8 cellular contexts compared by ENCODE assay signal in the genomic region with DNA sequence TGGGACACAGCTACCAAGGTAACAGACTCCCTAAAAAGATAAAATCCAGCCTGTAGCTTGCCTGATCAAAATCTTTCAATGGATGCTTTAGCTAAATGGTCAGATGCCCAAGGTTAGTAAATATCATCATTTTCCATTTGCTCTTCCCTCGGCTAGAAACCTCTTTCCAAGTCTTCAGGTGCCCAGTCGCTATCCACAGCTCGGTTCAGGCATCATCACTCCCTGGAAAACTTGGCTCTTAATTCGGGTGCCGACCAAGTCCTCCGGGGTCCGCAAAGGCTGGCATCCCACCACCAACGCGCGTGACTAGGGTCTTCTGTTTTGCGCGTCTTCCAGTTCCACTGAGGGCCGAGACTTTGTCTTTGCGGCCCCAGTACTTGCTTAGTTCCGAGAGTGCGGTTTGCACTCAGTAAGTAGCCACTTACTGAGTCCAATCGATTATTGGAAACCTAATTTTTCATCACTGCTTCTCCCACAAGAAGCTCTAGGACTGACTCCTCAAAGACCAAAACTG. TPM values are rescaled to one million over a fixed set of nuclear protein-coding genes. Genes with fewer than 3 reads are reported as not detected.
A peak's percentile ranks its signal among the peaks of the same experiment; 100 is the strongest.
DNase-seq lines count a peak whose midpoint lies in the region; ATAC-seq, FAIRE-seq and TF ChIP-seq lines count a peak whose summit lies in the region.

No MANE protein-coding gene starts in this region.

- H3K27me3 Mint-ChIP-seq in endothelial cell (ENCODE audit: unreplicated experiment): peaks cover 34% of the 10 kb centered on the region

- no CpG with 5 or more reads among the region's 17 CpGs for WGBS in trophoblast cell (ENCODE audit: extremely low coverage, insufficient coverage, insufficient read length)

- peak overlapping the region; percentile 85 for H3K4me3 Mint-ChIP-seq in endothelial cell (ENCODE audit: unreplicated experiment)

- BruUV-seq in OCI-LY7 (replicated peaks; lab: Mats Ljungman, UMichigan): no TSS peak

- H3K9me3 ChIP-seq in OCI-LY7 (ENCODE audit: low read length) (no peaks in the 10 kb centered on the region), trophoblast cell (ENCODE audit: insufficient read depth, low read depth, low read length) (no peaks in the 10 kb centered on the region)

- H2BK5ac ChIP-seq in trophoblast cell (ENCODE audit: low read depth, low read length, poor library complexity): no peak overlapping the region

- no peaks in the 10 kb centered on the region for H3K9me2 ChIP-seq in OCI-LY7 (ENCODE audit: insufficient read depth, low read length)

- H3K4ac ChIP-seq in trophoblast cell (ENCODE audit: low read depth, low read length): no peak overlapping the region

- DNase-seq in GM06990 (ENCODE audit: extremely low read depth, insufficient read length) (peak; percentile 37), OCI-LY7 (ENCODE audit: low spot score) (no peak), endothelial cell (ENCODE audit: low spot score) (no peak), trophoblast cell (no peak), D721Med (ENCODE audit: insufficient read length, low spot score) (no peak), NAMALWA (ENCODE audit: low spot score) (no peak)
- no peak for DNase-seq in activated CD4-positive, alpha-beta T cell treated with anti-CD3 and anti-CD28 coated beads for 4 hours

- H3K4me2 ChIP-seq in OCI-LY7 (ENCODE audit: low read length): peak overlapping the region; percentile 73
- peak overlapping the region; percentile 74 for H3K4me2 ChIP-seq in trophoblast cell (ENCODE audit: low read length)

- H4K91ac ChIP-seq in trophoblast cell (ENCODE audit: low read depth, low read length): peak overlapping the region; percentile 45

- H3K4me1 Mint-ChIP-seq in endothelial cell (ENCODE audit: unreplicated experiment): peaks cover 34% of the 10 kb centered on the region

- no peak overlapping the region for H3K18ac ChIP-seq in trophoblast cell (ENCODE audit: low read length)

- intact Hi-C loops in OCI-LY7 (cut with micrococcal nuclease; ENCODE audit: unreplicated experiment): no loop called here

- no peak overlapping the region for H3K9ac ChIP-seq in trophoblast cell (ENCODE audit: low read length)

- H4K8ac ChIP-seq in trophoblast cell (ENCODE audit: low read depth, low read length): peak overlapping the region; percentile 74

- H4K12ac ChIP-seq in trophoblast cell (ENCODE audit: low read depth, low read length): peak overlapping the region; percentile 63

- no peaks in the 10 kb centered on the region for H3K9me3 Mint-ChIP-seq in endothelial cell (ENCODE audit: unreplicated experiment)

- POLR2A ChIA-PET in OCI-LY7 (lab: Charles Lee): interaction anchor here (0.8 kb wide), 1 partner anchor 61 kb away, joined by 4 read pairs; no protein-coding TSS in a partner anchor

- no peak for TF ChIP-seq CTCF in GM06990 (IDR thresholded peaks at IDR 0.05; ENCODE audit: insufficient read depth, low read length, poor library complexity, severe bottlenecking)
- TF ChIP-seq CTCF in OCI-LY7 (conservative IDR thresholded peaks at IDR 0.05; ENCODE audit: low read length): no peak
- no peak for TF ChIP-seq CTCF in endothelial cell (IDR thresholded peaks at IDR 0.05; ENCODE audit: unreplicated experiment)
- no peak for TF ChIP-seq CTCF in D721Med (IDR thresholded peaks at IDR 0.05; ENCODE audit: insufficient read depth, missing control alignments)

- CTCF ChIA-PET in OCI-LY7 (lab: Charles Lee; ENCODE audit: unreplicated experiment): no interaction called here

- H3K27me3 ChIP-seq in GM06990 (replicated peaks; ENCODE audit: control insufficient read depth, insufficient read depth, low read length): no peaks in the 10 kb centered on the region
- H3K27me3 ChIP-seq in trophoblast cell (ENCODE audit: insufficient read depth, low read length): no peaks in the 10 kb centered on the region

- peaks cover 8% of the 10 kb centered on the region for H3K36me3 Mint-ChIP-seq in endothelial cell (ENCODE audit: low read depth, unreplicated experiment)

- H3K27ac ChIP-seq in OCI-LY7 (ENCODE audit: low read depth, low read length, poor library complexity, severe bottlenecking) (no peak overlapping the region), trophoblast cell (ENCODE audit: low read depth, low read length) (no peak overlapping the region)

- FAIRE-seq in D721Med (lab: Jason Lieb, UNC): no peak

- H3K23ac ChIP-seq in trophoblast cell (ENCODE audit: low read length): no peak overlapping the region

- H3K79me2 ChIP-seq in OCI-LY7 (ENCODE audit: insufficient read depth, low read depth, low read length): no peaks in the 10 kb centered on the region
- H3K79me2 ChIP-seq in trophoblast cell (ENCODE audit: control insufficient read depth, insufficient read depth, low read length, poor library complexity): no peaks in the 10 kb centered on the region

- H2AFZ ChIP-seq in OCI-LY7 (ENCODE audit: low read length): no peak overlapping the region
- H2AFZ ChIP-seq in trophoblast cell (ENCODE audit: insufficient read depth, low read length, poor library complexity): peak overlapping the region; percentile 43

- H3K4me1 ChIP-seq in OCI-LY7 (ENCODE audit: insufficient read depth, low read length, poor library complexity, severe bottlenecking) (peaks cover 37% of the 10 kb centered on the region), trophoblast cell (ENCODE audit: control insufficient read depth in 1 of 2, insufficient read depth in 2 of 2, low read length in 2 of 2) (peaks cover 0 to 5% of the 10 kb centered on the region in 2 experiments)

- no peaks in the 10 kb centered on the region for H3K36me3 ChIP-seq in GM06990 (ENCODE audit: control insufficient read depth, insufficient read depth, low read length)
- H3K36me3 ChIP-seq in OCI-LY7 (ENCODE audit: insufficient read depth, low read length): no peaks in the 10 kb centered on the region
- no peaks in the 10 kb centered on the region for H3K36me3 ChIP-seq in trophoblast cell (ENCODE audit: control insufficient read depth in 1 of 2, insufficient read depth in 2 of 2, low read length in 2 of 2)

- peak overlapping the region; percentile 55 for H3K27ac Mint-ChIP-seq in endothelial cell (ENCODE audit: unreplicated experiment)

- H3K4me3 ChIP-seq in GM06990 (replicated peaks; ENCODE audit: low read depth, low read length) (peak overlapping the region; percentile 45), OCI-LY7 (ENCODE audit: low read depth, low read length, poor library complexity, severe bottlenecking) (peak overlapping the region; percentile 36), trophoblast cell (ENCODE audit: low read depth, low read length) (peak overlapping the region; percentile 59)

- H2BK12ac ChIP-seq in trophoblast cell (ENCODE audit: low read length): no peak overlapping the region

- no peak overlapping the region for H2BK120ac ChIP-seq in trophoblast cell (ENCODE audit: insufficient read depth, low read length, poor library complexity)

- peaks cover 11% of the 10 kb centered on the region for H3K79me1 ChIP-seq in trophoblast cell (ENCODE audit: low read length)

- H4K20me1 ChIP-seq in OCI-LY7 (ENCODE audit: insufficient read depth, low read length): no peaks in the 10 kb centered on the region

- H3K14ac ChIP-seq in trophoblast cell (ENCODE audit: low read length): peak overlapping the region; percentile 55

- no peak overlapping the region for H2AK5ac ChIP-seq in trophoblast cell (ENCODE audit: low read length)

- no peak for ATAC-seq in HG03025 (IDR thresholded peaks at IDR 0.05; ENCODE audit: low FRiP score, unreplicated experiment)

RNA-seq across cellular contexts. Expression of a gene that starts 44.3 kb away (rescaled TPM):
- not detected in 2 replicates for total RNA-seq in OCI-LY7 (2014; rRNA removed; shearing (Covaris generic))
- total RNA-seq in OCI-LY7 (2022): not detected in 2 replicates
- total RNA-seq in endothelial cell (ENCODE audit: unreplicated experiment): not detected
- not detected in 2 replicates for polyA plus RNA-seq in trophoblast cell (2013)

RNA-seq across cellular contexts. Expression of a gene that starts 52.3 kb away (rescaled TPM):
- not detected in 2 replicates for total RNA-seq in OCI-LY7 (2014; rRNA removed; shearing (Covaris generic))
- total RNA-seq in OCI-LY7 (2022): not detected in 2 replicates
- total RNA-seq in endothelial cell (ENCODE audit: unreplicated experiment): not detected
- polyA plus RNA-seq in trophoblast cell (2013): not detected in 2 replicates

RNA-seq across cellular contexts. Expression of a gene that starts 59.9 kb away (rescaled TPM):
- 16.9 and 19.2 TPM in 2 replicates for total RNA-seq in OCI-LY7 (2014; rRNA removed; shearing (Covaris generic))
- total RNA-seq in OCI-LY7 (2022) (44.6 and 44.7 TPM in 2 replicates), endothelial cell (ENCODE audit: unreplicated experiment) (39.5 TPM)
- 41.7 and 41.8 TPM in 2 replicates for polyA plus RNA-seq in trophoblast cell (2013)
